Comparison of ENCODE assay signal across 8 cellular contexts in the genomic region with DNA sequence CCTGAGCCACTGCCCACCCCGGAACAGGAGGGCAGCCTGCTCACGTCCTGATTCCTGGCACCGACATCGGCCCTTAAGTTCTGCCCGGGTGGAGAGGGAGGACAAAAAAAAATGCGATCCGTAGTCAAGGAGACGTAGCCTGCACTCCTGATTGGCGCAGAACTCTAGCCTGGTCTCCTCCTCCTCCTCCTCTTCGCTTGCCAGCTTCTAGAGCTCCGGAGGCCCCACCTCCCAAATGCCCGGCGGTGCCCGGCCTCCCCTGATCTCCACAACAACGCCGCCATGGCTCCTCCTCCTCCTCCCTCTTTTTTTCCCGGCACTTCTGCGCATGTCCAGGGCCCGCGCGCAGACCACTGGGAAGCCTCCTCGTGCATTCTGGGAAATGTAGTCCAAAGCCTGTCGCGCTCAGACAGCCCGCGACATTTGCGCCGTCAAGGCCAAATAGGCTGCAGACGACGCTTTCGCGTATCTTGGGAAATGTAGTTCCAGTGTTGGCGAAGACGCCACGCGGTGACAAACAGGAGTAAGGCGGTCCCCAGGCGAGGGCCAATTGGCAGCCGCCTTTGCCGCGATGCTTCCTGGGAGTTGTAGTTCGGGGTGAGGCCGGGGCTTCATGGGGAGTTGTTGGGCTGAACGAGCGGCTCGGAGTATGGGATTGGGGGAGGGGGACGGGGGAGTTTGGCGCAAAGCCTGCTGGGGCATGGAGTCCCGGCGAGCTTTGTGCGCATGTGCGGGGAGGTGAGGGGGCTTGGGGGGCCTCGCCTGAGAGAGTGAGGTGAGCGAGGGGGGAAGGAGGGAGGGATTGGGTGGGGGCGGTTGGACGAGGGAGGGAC. TPM values are rescaled to one million over a fixed set of nuclear protein-coding genes. Genes with fewer than 3 reads are reported as not detected.
DNase-seq lines count a peak whose midpoint lies in the region; ATAC-seq and TF ChIP-seq lines count a peak whose summit lies in the region.

A gene (plus strand): TSS at position 705 of the 833 bp plus-strand sequence. CDS start 5,625 bp downstream, outside the sequence.

- H3K4me3 ChIP-seq in GM12875 (ENCODE audit: low read depth, low read length) (peak within 1 kb of the TSS; percentile 92), cardiac muscle cell (peak within 1 kb of the TSS; percentile 34), parathyroid adenoma (ENCODE audit: low read depth, low read length) (peak within 1 kb of the TSS; percentile 67), transverse colon (peak within 1 kb of the TSS; percentile 36 to 64 (median 55))

- H3K4me1 ChIP-seq in cardiac muscle cell (ENCODE audit: low read depth) = peaks cover 4% of the 10 kb centered on the region
- no peaks in the 10 kb centered on the region for H3K4me1 ChIP-seq in parathyroid adenoma
- peaks cover 0 to 50% (median 29%) of the 10 kb centered on the region in 4 donors for H3K4me1 ChIP-seq in transverse colon

- no peaks in the 10 kb centered on the region for H3K27me3 Mint-ChIP-seq in T-cell

- H2AFZ ChIP-seq in parathyroid adenoma = peak within 1 kb of the TSS; percentile 88

- H3K36me3 ChIP-seq in cardiac muscle cell = no peaks in the 10 kb centered on the region
- H3K36me3 ChIP-seq in parathyroid adenoma (ENCODE audit: control insufficient read depth, insufficient read depth, low read length) = no peaks in the 10 kb centered on the region
- no peaks in the 10 kb centered on the region for H3K36me3 ChIP-seq in transverse colon

- TF ChIP-seq POLR2A in transverse colon (IDR thresholded peaks at IDR 0.05) = peak; percentile 27

- TF ChIP-seq CTCF in GM12875 (IDR thresholded peaks at IDR 0.05; ENCODE audit: borderline replicate concordance, insufficient read depth, low read depth, low read length) = no peak
- no peak for TF ChIP-seq CTCF in cardiac muscle cell (IDR thresholded peaks at IDR 0.05; ENCODE audit: low read depth, low read length)
- TF ChIP-seq CTCF in parathyroid adenoma (IDR thresholded peaks at IDR 0.05) = no peak
- no peak for TF ChIP-seq CTCF in transverse colon (IDR thresholded peaks at IDR 0.05)

- H3K4me2 ChIP-seq in parathyroid adenoma (ENCODE audit: low read length) = peak within 1 kb of the TSS; percentile 88

- no peaks in the 10 kb centered on the region for H3K9me3 Mint-ChIP-seq in T-cell

- TF ChIP-seq EP300 in transverse colon (IDR thresholded peaks at IDR 0.05; ENCODE audit: low read depth) = no peak

- WGBS in adipose tissue, 3 donors = 1% methylated on average over 54 to 55 of the region's 56 CpGs
- WGBS in transverse colon (ENCODE audit: low coverage in 1 of 2), 2 donors = 0 to 1% methylated on average over 1 to 50 of the region's 56 CpGs

- ATAC-seq in HG02798 (IDR thresholded peaks at IDR 0.05; ENCODE audit: poor library complexity, unreplicated experiment) = peak; percentile 92
- ATAC-seq in T-cell (replicated peaks in 1 of 4) = peak; percentile 86 to 90 (median 89)

- peak within 1 kb of the TSS; percentile 89 to 99 (median 93) for H3K4me3 Mint-ChIP-seq in T-cell

- CTCF ChIA-PET in T-cell (lab: Charles Lee) = interaction anchor here in 1 of 2 donors (0.6 to 0.9 kb wide), 2 partner anchors 11 to 20 kb away, joined by 3 read pairs; a partner anchor contains a TSS

- H3K79me2 ChIP-seq in parathyroid adenoma = no peaks in the 10 kb centered on the region

- H3K27ac ChIP-seq in adipose tissue (ENCODE audit: low read depth, low read length) = no peak within 1 kb of the TSS
- H3K27ac ChIP-seq in cardiac muscle cell = peak within 1 kb of the TSS; percentile 81
- H3K27ac ChIP-seq in parathyroid adenoma = peak within 1 kb of the TSS; percentile 88
- H3K27ac ChIP-seq in transverse colon = peak within 1 kb of the TSS; percentile 88 to 93 (median 91)

- intact Hi-C loops in transverse colon (cut with DNase I; ENCODE audit: low total_unique reads) = loop anchor here (1.0 kb wide), 1 partner anchor 19 kb away; a partner anchor contains a TSS

- peak within 1 kb of the TSS; percentile 50 for H3K9ac ChIP-seq in parathyroid adenoma

- POLR2A ChIA-PET in T-cell (lab: Charles Lee) = interaction anchor here in 1 of 2 donors (0.6 to 1.1 kb wide), 2 partner anchors 17 to 20 kb away, joined by 3 to 9 read pairs; a partner anchor contains a TSS

- in situ Hi-C loops in transverse colon (cut with MboI; ENCODE audit: low pct_ligation_motif_present in 1 of 4, low pct_unique_long_range_greater_than_20kb in 1 of 4, low sequenced_read_pairs in 3 of 4) = no loop called here

- H3K27me3 ChIP-seq in cardiac muscle cell (no peaks in the 10 kb centered on the region), parathyroid adenoma (ENCODE audit: control insufficient read depth, insufficient read depth, low read length) (no peaks in the 10 kb centered on the region), transverse colon (no peaks in the 10 kb centered on the region)

- DNase-seq in NCI-H1436 (lab: John Stamatoyannopoulos, UW) (peak; percentile 100), T-cell (peak; percentile 98 to 100 (median 99)), cardiac muscle cell (ENCODE audit: low read depth in 1 of 2, low spot score in 1 of 2) (peak; percentile 99 to 100), transverse colon (peak; percentile 100)

- peak within 1 kb of the TSS; percentile 96 for H3K27ac Mint-ChIP-seq in T-cell

- H3K36me3 Mint-ChIP-seq in T-cell = no peaks in the 10 kb centered on the region

- H3K9me3 ChIP-seq in cardiac muscle cell (ENCODE audit: low read depth) (no peaks in the 10 kb centered on the region), parathyroid adenoma (ENCODE audit: control insufficient read depth, low read length) (no peaks in the 10 kb centered on the region), transverse colon (no peaks in the 10 kb centered on the region)

- peaks cover 38 to 55% (median 42%) of the 10 kb centered on the region in 3 donors for H3K4me1 Mint-ChIP-seq in T-cell

RNA-seq across cellular contexts. Expression of the gene that starts here (rescaled TPM):
- total RNA-seq in T-cell = 10 to 100 TPM; 23.1 to 51.4 (median 46.0) TPM
- polyA plus RNA-seq in adipose tissue = 10 to 100 TPM; 13.7 to 32.2 (median 14.9) TPM
- total RNA-seq in cardiac muscle cell = 67.8 and 72.8 TPM in 2 replicates
- polyA plus RNA-seq in cardiac muscle cell = 71.8 and 88.4 TPM in 2 replicates
- total RNA-seq in transverse colon = 100 to 1,000 TPM in 1 of 4 donors, 10 to 100 TPM in 3; 20.7 to 148 (median 39.2) TPM

Comparison
In these comparisons a context has a peak if more than half of its experiments do, and no peak if none do; other contexts are left out.
1. H3K4me3 ChIP-seq: peak in every context shown above with its lines; median percentile 92 in GM12875; 67 in parathyroid adenoma; 55 in transverse colon; 34 in cardiac muscle cell.